In the genomic region with DNA sequence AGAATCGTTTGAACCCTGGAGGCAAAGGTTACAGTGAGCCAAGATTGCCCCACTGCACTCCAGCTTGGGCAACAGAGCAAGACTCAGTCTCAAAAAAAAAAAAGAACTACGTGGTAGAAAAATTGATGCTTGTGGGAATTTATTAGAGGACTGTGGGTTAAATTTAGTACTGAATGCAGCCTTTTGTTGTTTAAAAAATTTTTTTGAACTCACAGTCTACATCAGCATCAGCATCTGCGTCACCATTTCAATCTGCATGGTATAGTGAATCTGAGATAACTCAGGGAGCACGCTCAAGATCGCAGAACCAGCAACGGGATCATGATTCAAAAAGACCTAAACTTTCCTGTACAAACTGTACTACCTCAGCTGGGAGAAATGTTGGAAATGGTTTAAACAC, we compare ENCODE assay signal across 22 cellular contexts. TPM values are rescaled to one million over a fixed set of nuclear protein-coding genes. Genes with fewer than 3 reads are reported as not detected.
DNase-seq lines count a peak whose midpoint lies in the region; ATAC-seq and TF ChIP-seq lines count a peak whose summit lies in the region.
"Had no signal": no experiment of that assay in that cellular context is flagged by ENCODE, and none has a peak within 500 bp of the region (broad histone marks: within the 10 kb centered on the region; RNA-seq: fewer than 3 reads in every experiment).

No MANE protein-coding gene starts in this region.

- peaks cover 49% of the 10 kb centered on the region for H3K36me3 ChIP-seq in left ventricle myocardium inferior
- peaks cover 90% of the 10 kb centered on the region for H3K36me3 ChIP-seq in endodermal cell (ENCODE audit: control insufficient read depth, insufficient read depth, low read length)

- POLR2A ChIA-PET in activated CD4-positive, alpha-beta T cell treated with anti-CD3 and anti-CD28 coated beads for 36 hours (lab: Charles Lee) = interaction anchor here (1.0 kb wide), 1 partner anchor 457 kb away, joined by 5 read pairs; no protein-coding TSS in a partner anchor

- H3K27me3 ChIP-seq in left ventricle myocardium inferior (ENCODE audit: low read depth) = no peaks in the 10 kb centered on the region
- H3K27me3 ChIP-seq in endodermal cell (ENCODE audit: control insufficient read depth, insufficient read depth, low read length, poor library complexity, severe bottlenecking) = no peaks in the 10 kb centered on the region
- H3K27me3 ChIP-seq: BLaER1 treated with 17β-estradiol and CSF1 and Interleukin-3, amounts not matched to agents 10 nM and 100 nM had no signal

- no peaks in the 10 kb centered on the region for H3K9me3 ChIP-seq in left ventricle myocardium inferior (replicated peaks)
- no peaks in the 10 kb centered on the region for H3K9me3 ChIP-seq in endodermal cell (ENCODE audit: control insufficient read depth, low read length)
- H3K9me3 ChIP-seq: A549, Caco-2 had no signal

- no peak overlapping the region for H3K9ac ChIP-seq in endodermal cell (ENCODE audit: extremely low read depth, low read length, poor library complexity, severe bottlenecking)
- H3K9ac ChIP-seq: BLaER1 treated with 17β-estradiol and CSF1 and Interleukin-3, amounts not matched to agents 10 nM and 100 nM; KMS-11 had no signal

- no peaks in the 10 kb centered on the region for H3K9me3 Mint-ChIP-seq in endodermal cell
- no peaks in the 10 kb centered on the region for H3K9me3 Mint-ChIP-seq in stimulated activated effector memory CD8-positive, alpha-beta T cell treated with anti-CD3 and anti-CD28 coated beads, Interleukin-12 subunit alpha, Interleukin-12 subunit beta, amount 100 ng/mL, for 72 hours
- H3K9me3 Mint-ChIP-seq in activated CD4-positive, alpha-beta T cell treated with anti-CD3 and anti-CD28 coated beads for 36 hours (ENCODE audit: low read depth) = no peaks in the 10 kb centered on the region
- H3K9me3 Mint-ChIP-seq: CD4-positive, alpha-beta memory T cell had no signal

- in situ Hi-C loops in SK-MEL-5 (cut with HindIII; ENCODE audit: low pct_unique_long_range_greater_than_20kb, low sequenced_read_pairs) = no loop called here

- DNase-seq in left ventricle myocardium inferior = no peak
- no peak for DNase-seq in left ventricle myocardium superior
- DNase-seq in SK-MEL-5 (ENCODE audit: low read depth, low spot score) = peak; percentile 60
- DNase-seq in endodermal cell = no peak
- no peak for DNase-seq in stimulated activated effector memory CD8-positive, alpha-beta T cell treated with anti-CD3 and anti-CD28 coated beads, Interleukin-12 subunit alpha, Interleukin-12 subunit beta, amount 100 ng/mL, for 72 hours (ENCODE audit: low spot score in 2 of 2)
- no peak for DNase-seq in NCI-H2227 (lab: John Stamatoyannopoulos, UW; ENCODE audit: unreplicated experiment)
- no peak for DNase-seq in activated CD4-positive, alpha-beta T cell treated with anti-CD3 and anti-CD28 coated beads for 36 hours
- DNase-seq: AML-193; Caco-2; CD4-positive, alpha-beta memory T cell; DMS79 treated with DMSO at 0.1 percent for 48 hours; IMR-90; MM.1S; NCI-H2029; NCI-H446 treated with DMSO at 0.1 percent for 48 hours; NCI-H526; NCI-H82; SHP77 had no signal

- H3K27ac ChIP-seq in left ventricle myocardium inferior (replicated peaks) = peak overlapping the region; percentile 72
- H3K27ac ChIP-seq in endodermal cell (ENCODE audit: low read depth, low read length) = no peak overlapping the region
- H3K27ac ChIP-seq: A549; BLaER1 treated with 17β-estradiol and CSF1 and Interleukin-3, amounts not matched to agents 10 nM and 100 nM; KMS-11; RWPE1 had no signal

- H3K4me3 Mint-ChIP-seq in endodermal cell = no peak overlapping the region
- H3K4me3 Mint-ChIP-seq in stimulated activated effector memory CD8-positive, alpha-beta T cell treated with anti-CD3 and anti-CD28 coated beads, Interleukin-12 subunit alpha, Interleukin-12 subunit beta, amount 100 ng/mL, for 72 hours = no peak overlapping the region
- H3K4me3 Mint-ChIP-seq in activated CD4-positive, alpha-beta T cell treated with anti-CD3 and anti-CD28 coated beads for 36 hours = no peak overlapping the region
- H3K4me3 Mint-ChIP-seq: CD4-positive, alpha-beta memory T cell had no signal

- H3K27ac Mint-ChIP-seq in endodermal cell = peak overlapping the region; percentile 21
- peak overlapping the region; percentile 52 for H3K27ac Mint-ChIP-seq in stimulated activated effector memory CD8-positive, alpha-beta T cell treated with anti-CD3 and anti-CD28 coated beads, Interleukin-12 subunit alpha, Interleukin-12 subunit beta, amount 100 ng/mL, for 72 hours
- H3K27ac Mint-ChIP-seq in activated CD4-positive, alpha-beta T cell treated with anti-CD3 and anti-CD28 coated beads for 36 hours = no peak overlapping the region

- WGBS in endodermal cell (ENCODE audit: insufficient coverage in 1 of 2, insufficient read length in 1 of 2), 2 experiments = 96 to 97% methylated on average over 3 to 6 of the region's 6 CpGs

- TF ChIP-seq CTCF in left ventricle myocardium inferior (IDR thresholded peaks at IDR 0.05; ENCODE audit: borderline replicate concordance) = no peak
- TF ChIP-seq CTCF in endodermal cell (conservative IDR thresholded peaks at IDR 0.05) = no peak

- ATAC-seq in left ventricle myocardium superior = no peak
- ATAC-seq in stimulated activated effector memory CD8-positive, alpha-beta T cell treated with anti-CD3 and anti-CD28 coated beads, Interleukin-12 subunit alpha, Interleukin-12 subunit beta, amount 100 ng/mL, for 72 hours = no peak
- ATAC-seq in activated CD4-positive, alpha-beta T cell treated with anti-CD3 and anti-CD28 coated beads for 36 hours = no peak
- ATAC-seq: A549 had no signal

- H3K4me3 ChIP-seq in left ventricle myocardium inferior (no peak overlapping the region), endodermal cell (ENCODE audit: low read length) (no peak overlapping the region)
- H3K4me3 ChIP-seq: A549; BLaER1 treated with 17β-estradiol and CSF1 and Interleukin-3, amounts not matched to agents 10 nM and 100 nM had no signal

- no peaks in the 10 kb centered on the region for H3K27me3 Mint-ChIP-seq in endodermal cell (ENCODE audit: insufficient read depth)
- H3K27me3 Mint-ChIP-seq in activated CD4-positive, alpha-beta T cell treated with anti-CD3 and anti-CD28 coated beads for 36 hours = no peaks in the 10 kb centered on the region
- H3K27me3 Mint-ChIP-seq: CD4-positive, alpha-beta memory T cell had no signal

- H3K36me3 Mint-ChIP-seq in endodermal cell (ENCODE audit: low read depth) = peaks cover 73% of the 10 kb centered on the region
- H3K36me3 Mint-ChIP-seq in stimulated activated effector memory CD8-positive, alpha-beta T cell treated with anti-CD3 and anti-CD28 coated beads, Interleukin-12 subunit alpha, Interleukin-12 subunit beta, amount 100 ng/mL, for 72 hours = peaks cover 27% of the 10 kb centered on the region
- peaks cover 52% of the 10 kb centered on the region for H3K36me3 Mint-ChIP-seq in activated CD4-positive, alpha-beta T cell treated with anti-CD3 and anti-CD28 coated beads for 36 hours (ENCODE audit: low read depth)

- intact Hi-C loops in left ventricle myocardium inferior (cut with micrococcal nuclease) = no loop called here
- intact Hi-C loops in left ventricle myocardium superior (cut with micrococcal nuclease) = no loop called here
- intact Hi-C loops in activated CD4-positive, alpha-beta T cell treated with anti-CD3 and anti-CD28 coated beads for 36 hours (cut with DNase I, micrococcal nuclease) = no loop called here

- peaks cover 67% of the 10 kb centered on the region for H3K4me1 ChIP-seq in left ventricle myocardium inferior
- H3K4me1 ChIP-seq in endodermal cell (ENCODE audit: control insufficient read depth, insufficient read depth, low read length) = no peaks in the 10 kb centered on the region
- H3K4me1 ChIP-seq: A549, Caco-2 had no signal

- CTCF ChIA-PET in activated CD4-positive, alpha-beta T cell treated with anti-CD3 and anti-CD28 coated beads for 36 hours (lab: Charles Lee) = no interaction called here

- H3K4me1 Mint-ChIP-seq in endodermal cell = no peaks in the 10 kb centered on the region
- peaks cover 7% of the 10 kb centered on the region for H3K4me1 Mint-ChIP-seq in stimulated activated effector memory CD8-positive, alpha-beta T cell treated with anti-CD3 and anti-CD28 coated beads, Interleukin-12 subunit alpha, Interleukin-12 subunit beta, amount 100 ng/mL, for 72 hours
- H3K4me1 Mint-ChIP-seq in activated CD4-positive, alpha-beta T cell treated with anti-CD3 and anti-CD28 coated beads for 36 hours = peaks cover 10% of the 10 kb centered on the region

RNA-seq across cellular contexts. Expression of gene MARCHF7, which starts 30.5 kb away (rescaled TPM):
- total RNA-seq in left ventricle myocardium inferior (75.1 TPM), left ventricle myocardium superior (85.2 TPM), endodermal cell (100 to 1,000 TPM; 105 to 125 TPM)
- 76.6 and 81.9 TPM in 2 replicates for total RNA-seq in SK-MEL-5 (2014; rRNA removed; shearing (Covaris generic))
- 47.1 and 62.8 TPM in 2 replicates for polyA plus RNA-seq in SK-MEL-5 (2015; cell fraction: cytosol; rRNA removed)
- polyA plus RNA-seq in SK-MEL-5 (2015; cell fraction: nucleus; rRNA removed) = 142 and 150 TPM in 2 replicates
- 148 TPM for polyA plus RNA-seq in endodermal cell (2013, experiment 1 of 2)
- polyA plus RNA-seq in endodermal cell (2013, experiment 2 of 2) = 143 TPM
- 10 to 100 TPM; 78.3 to 83.1 TPM for total RNA-seq in activated CD4-positive, alpha-beta T cell treated with anti-CD3 and anti-CD28 coated beads for 36 hours

RNA-seq across cellular contexts. Expression of gene CD302, which starts 55.2 kb away (rescaled TPM):
- total RNA-seq in left ventricle myocardium inferior (17.2 TPM), left ventricle myocardium superior (19.9 TPM), endodermal cell (1 to 10 TPM; 1.9 to 2.7 TPM)
- total RNA-seq in SK-MEL-5 (2014; rRNA removed; shearing (Covaris generic)) = 12.0 and 13.4 TPM in 2 replicates
- 13.9 and 18.4 TPM in 2 replicates for polyA plus RNA-seq in SK-MEL-5 (2015; cell fraction: cytosol; rRNA removed)
- 3.8 TPM in 2 replicates for polyA plus RNA-seq in SK-MEL-5 (2015; cell fraction: nucleus; rRNA removed)
- 1.5 TPM for polyA plus RNA-seq in endodermal cell (2013, experiment 1 of 2)
- polyA plus RNA-seq in endodermal cell (2013, experiment 2 of 2) = 1.6 TPM
- under 1 TPM; 0.47 to 0.57 TPM for total RNA-seq in activated CD4-positive, alpha-beta T cell treated with anti-CD3 and anti-CD28 coated beads for 36 hours
